12 cellular contexts compared by ENCODE assay signal in genomic region chr3:168025076-168025475, GRCh38.
DNase-seq lines count a peak whose midpoint lies in the region; ATAC-seq and TF ChIP-seq lines count a peak whose summit lies in the region.
"Had no signal": no experiment of that assay in that cellular context is flagged by ENCODE, and none has a peak within 500 bp of the region (broad histone marks: within the 10 kb centered on the region; RNA-seq: fewer than 3 reads in every experiment).

No MANE protein-coding gene starts in this region.

- DNase-seq in EL, result peak; percentile 2
- no peak for DNase-seq in chondrocyte (ENCODE audit: low spot score)
- DNase-seq in activated CD4-positive, CD25-positive, alpha-beta regulatory T cell (lab: John Stamatoyannopoulos, UW), result no peak
- no peak for DNase-seq in GDM1 (lab: John Stamatoyannopoulos, UW)
- DNase-seq in NCI-H146 treated with DMSO at 0.1 percent for 48 hours (lab: John Stamatoyannopoulos, UW; ENCODE audit: unreplicated experiment), result no peak
- DNase-seq: activated B cell treated with CpG ODN at 0.5 μM for 24 hours had no signal

- no peaks in the 10 kb centered on the region for H3K79me2 ChIP-seq in Loucy (ENCODE audit: insufficient read depth, low read length)

- peaks cover 15% of the 10 kb centered on the region; the same call in 1 of the 2 replicates for H3K36me3 ChIP-seq in Loucy (ENCODE audit: insufficient read depth, low read length)

- H2AFZ ChIP-seq in Loucy (ENCODE audit: low read length), result no peak overlapping the region

- no peaks in the 10 kb centered on the region for H3K27me3 Mint-ChIP-seq in chondrocyte (ENCODE audit: low read depth)
- H3K27me3 Mint-ChIP-seq in nephron (ENCODE audit: low read depth), result no peaks in the 10 kb centered on the region
- H3K27me3 Mint-ChIP-seq: activated B cell treated with CpG ODN at 0.5 μM for 24 hours; activated naive CD4-positive, alpha-beta T cell treated with anti-CD3 and anti-CD28 coated beads, Interleukin-2, amount 50 U/mL, for 24 hours had no signal

- H3K27me3 ChIP-seq in Loucy (ENCODE audit: insufficient read depth, low read length, poor library complexity, severe bottlenecking), result no peaks in the 10 kb centered on the region
- H3K27me3 ChIP-seq: neutrophil had no signal

- peak overlapping the region; percentile 54 for H3K9ac ChIP-seq in Loucy (ENCODE audit: low read depth, low read length, poor library complexity, severe bottlenecking)

- H3K36me3 Mint-ChIP-seq in chondrocyte (ENCODE audit: low read depth) (peaks cover 38% of the 10 kb centered on the region), nephron (ENCODE audit: low read depth) (peaks cover 82% of the 10 kb centered on the region)
- H3K36me3 Mint-ChIP-seq: activated naive CD4-positive, alpha-beta T cell treated with anti-CD3 and anti-CD28 coated beads, Interleukin-2, amount 50 U/mL, for 24 hours had no signal

- H3K4me3 Mint-ChIP-seq in chondrocyte (ENCODE audit: unreplicated experiment), result no peak overlapping the region
- H3K4me3 Mint-ChIP-seq in nephron, result no peak overlapping the region
- H3K4me3 Mint-ChIP-seq: activated B cell treated with CpG ODN at 0.5 μM for 24 hours; activated naive CD4-positive, alpha-beta T cell treated with anti-CD3 and anti-CD28 coated beads, Interleukin-2, amount 50 U/mL, for 24 hours had no signal

- H3K27ac Mint-ChIP-seq in chondrocyte (ENCODE audit: unreplicated experiment), result peak overlapping the region; percentile 79
- peak overlapping the region in 2 of 3 experiments; percentile 8 to 38 for H3K27ac Mint-ChIP-seq in nephron
- H3K27ac Mint-ChIP-seq: activated B cell treated with CpG ODN at 0.5 μM for 24 hours; activated naive CD4-positive, alpha-beta T cell treated with anti-CD3 and anti-CD28 coated beads, Interleukin-2, amount 50 U/mL, for 24 hours had no signal

- H4K20me1 ChIP-seq in Loucy (ENCODE audit: insufficient read depth, low read length, poor library complexity, severe bottlenecking), result no peaks in the 10 kb centered on the region

- peaks cover 20% of the 10 kb centered on the region for H3K4me1 Mint-ChIP-seq in chondrocyte (ENCODE audit: low read depth)
- peaks cover 13% of the 10 kb centered on the region for H3K4me1 Mint-ChIP-seq in nephron

- no peak for ATAC-seq in GM18907 (IDR thresholded peaks at IDR 0.05; ENCODE audit: unreplicated experiment)
- ATAC-seq: Panc1 had no signal

- TF ChIP-seq CTCF in Loucy (conservative IDR thresholded peaks at IDR 0.05; ENCODE audit: low read length) (no peak), chondrocyte (IDR thresholded peaks at IDR 0.05) (no peak), nephron (IDR thresholded peaks at IDR 0.05; ENCODE audit: unreplicated experiment in 3 of 3) (no peak)

- peak overlapping the region; percentile 35 for H3K4me3 ChIP-seq in Loucy (ENCODE audit: low read length, poor library complexity, severe bottlenecking)

- H3K9me2 ChIP-seq in Loucy (replicated peaks; ENCODE audit: low read depth, low read length), result no peaks in the 10 kb centered on the region

- H3K4me1 ChIP-seq in Loucy (ENCODE audit: insufficient read depth, low read length, poor library complexity, severe bottlenecking), result peaks cover 73% of the 10 kb centered on the region

- H3F3A ChIP-seq in Loucy (ENCODE audit: low read depth), result no peaks in the 10 kb centered on the region

- no peaks in the 10 kb centered on the region for H3K9me3 Mint-ChIP-seq in chondrocyte (ENCODE audit: low read depth)
- no peaks in the 10 kb centered on the region for H3K9me3 Mint-ChIP-seq in nephron
- H3K9me3 Mint-ChIP-seq: activated B cell treated with CpG ODN at 0.5 μM for 24 hours; activated naive CD4-positive, alpha-beta T cell treated with anti-CD3 and anti-CD28 coated beads, Interleukin-2, amount 50 U/mL, for 24 hours had no signal

- H3K9me3 ChIP-seq in Loucy (ENCODE audit: insufficient read depth, low read depth, low read length), result no peaks in the 10 kb centered on the region
- H3K9me3 ChIP-seq: neutrophil had no signal

- H3K4me2 ChIP-seq in Loucy (ENCODE audit: low read depth, low read length, poor library complexity, severe bottlenecking), result peak overlapping the region; percentile 61
